Comparison of ENCODE assay signal across 13 cellular contexts in genomic region chr6:169620171-169621125, GRCh38.
DNase-seq lines count a peak whose midpoint lies in the region; FAIRE-seq and TF ChIP-seq lines count a peak whose summit lies in the region.
"Had no signal": no experiment of that assay in that cellular context is flagged by ENCODE, and none has a peak within 500 bp of the region (broad histone marks: within the 10 kb centered on the region; RNA-seq: fewer than 3 reads in every experiment).

No MANE protein-coding gene starts in this region.

- peak overlapping the region; percentile 82 for H2BK12ac ChIP-seq in H1 (ENCODE audit: low read depth, low read length)

- H2BK5ac ChIP-seq in H1 (ENCODE audit: low read depth, low read length), result peak overlapping the region; percentile 92; the same call in 1 of the 2 replicates

- peaks cover 7% of the 10 kb centered on the region for H3K23me2 ChIP-seq in H1 (ENCODE audit: low read depth, low read length)

- no peaks in the 10 kb centered on the region for H3K4me1 Mint-ChIP-seq in T-helper 2 cell treated with Interferon-gamma antibody and Interleukin-4, amounts not matched to agents 5 μg/mL and 100 μg/mL, for 36 hours (ENCODE audit: low read depth)

- no peak overlapping the region for H4K5ac ChIP-seq in H1 (ENCODE audit: insufficient read length, low read depth, low read length)

- no peak overlapping the region for H3K23ac ChIP-seq in H1 (ENCODE audit: insufficient read length)

- no peaks in the 10 kb centered on the region for H3K36me3 Mint-ChIP-seq in T-helper 2 cell treated with Interferon-gamma antibody and Interleukin-4, amounts not matched to agents 5 μg/mL and 100 μg/mL, for 36 hours (ENCODE audit: low read depth)

- peaks cover 4 to 16% (median 12%) of the 10 kb centered on the region in 4 experiments; a peak in 7 of 8 replicates for H3K36me3 ChIP-seq in H1 (ENCODE audit: control insufficient read depth in 2 of 4, insufficient read depth in 4 of 4, low read length in 3 of 4)
- peaks cover 4 to 19% (median 10%) of the 10 kb centered on the region in 4 donors for H3K36me3 ChIP-seq in esophagus muscularis mucosa

- no peaks in the 10 kb centered on the region for H3K27me3 Mint-ChIP-seq in T-helper 2 cell treated with Interferon-gamma antibody and Interleukin-4, amounts not matched to agents 5 μg/mL and 100 μg/mL, for 36 hours (ENCODE audit: low read depth)

- no peaks in the 10 kb centered on the region; a peak in 1 of 4 replicates for H3K9me3 ChIP-seq in H1 (ENCODE audit: insufficient read depth in 2 of 2, low read depth in 1 of 2, low read length in 1 of 2)
- no peaks in the 10 kb centered on the region for H3K9me3 ChIP-seq in esophagus muscularis mucosa

- TF ChIP-seq CTCF in AG10803 (conservative IDR thresholded peaks at IDR 0.05; ENCODE audit: low read length) (no peak), LNCaP clone FGC (IDR thresholded peaks at IDR 0.05; ENCODE audit: control insufficient read depth, extremely low read depth, insufficient read depth) (no peak), H1 (IDR thresholded peaks at IDR 0.05; ENCODE audit: control extremely low read depth in 1 of 3, insufficient read depth in 1 of 3, low read depth in 1 of 3, low read length in 3 of 3) (no peak), esophagus muscularis mucosa (IDR thresholded peaks at IDR 0.05) (no peak)

- H2BK20ac ChIP-seq in H1 (ENCODE audit: low read length), result 0 out of 2 replicates have a peak overlapping the region, but pooled peaks have one; percentile 76

- CTCF ChIA-PET in H1 (lab: Charles Lee; ENCODE audit: partially characterized antibody), result no interaction called here

- intact Hi-C loops in esophagus muscularis mucosa (cut with DNase I), result no loop called here

- H3K27ac ChIP-seq in H1 (ENCODE audit: low read depth, low read length) (no peak overlapping the region), esophagus muscularis mucosa (replicated peaks in 1 of 4) (no peak overlapping the region)
- H3K27ac ChIP-seq: VCaP had no signal

- no peak overlapping the region for H3K4ac ChIP-seq in H1 (replicated peaks; ENCODE audit: insufficient read length, low read depth, low read length)

- H2BK120ac ChIP-seq in H1 (replicated peaks; ENCODE audit: low read depth, low read length), result peak overlapping the region; percentile 73

- DNase-seq in AG10803 (ENCODE audit: low read depth) (peak; percentile 29), LNCaP clone FGC (ENCODE audit: low read depth) (peak; percentile 37), H1 (ENCODE audit: low read depth in 1 of 2, low spot score in 2 of 2) (no peak), kidney tubule cell (ENCODE audit: low spot score) (peak; percentile 20), NCI-H526 (lab: John Stamatoyannopoulos, UW) (no peak), cortex of kidney (lab: John Stamatoyannopoulos, UW) (no peak), esophagus muscularis mucosa (ENCODE audit: extremely low spot score) (no peak)
- no peak for DNase-seq in T-helper 2 cell treated with Interferon-gamma antibody and Interleukin-4, amounts not matched to agents 5 μg/mL and 100 μg/mL, for 36 hours (ENCODE audit: low spot score)
- DNase-seq: activated T-cell treated with anti-CD3 and anti-CD28 coated beads, Interleukin-2, amount 50 U/mL, for 1 hour; amygdala had no signal

- peaks cover 4% of the 10 kb centered on the region in 2 experiments; a peak in 2 of 4 replicates for H3K79me2 ChIP-seq in H1 (ENCODE audit: control insufficient read depth in 1 of 2, insufficient read depth in 2 of 2, low read length in 2 of 2)

- peak overlapping the region; percentile 87; the same call in 1 of the 2 replicates for H2AK5ac ChIP-seq in H1 (ENCODE audit: low read depth, low read length)

- no peak for TF ChIP-seq RAD21 in H1 (IDR thresholded peaks at IDR 0.05 in 1 of 2, conservative IDR thresholded peaks at IDR 0.05 in 1 of 2; ENCODE audit: low read depth in 2 of 2, low read length in 2 of 2)

- no peaks in the 10 kb centered on the region for H3K27me3 ChIP-seq in H1 (replicated peaks in 1 of 4; ENCODE audit: control insufficient read depth in 3 of 4, extremely low read depth in 1 of 4, insufficient read depth in 3 of 4, low read length in 3 of 4)
- H3K27me3 ChIP-seq in esophagus muscularis mucosa, result no peaks in the 10 kb centered on the region

- H3K79me1 ChIP-seq in H1 (ENCODE audit: low read depth, low read length), result peaks cover 5% of the 10 kb centered on the region

- no peak overlapping the region for H2AFZ ChIP-seq in H1 (ENCODE audit: low read length)

- H3K18ac ChIP-seq in H1 (ENCODE audit: extremely low read depth, low read length), result 0 out of 2 replicates have a peak overlapping the region, but pooled peaks have one; percentile 15

- TF ChIP-seq POLR2A in H1 (IDR thresholded peaks at IDR 0.05; ENCODE audit: control extremely low read depth in 1 of 2, low read depth in 2 of 2, low read length in 2 of 2), result no peak
- TF ChIP-seq POLR2A in esophagus muscularis mucosa (IDR thresholded peaks at IDR 0.05; ENCODE audit: low read depth), result no peak

- peaks cover 4 to 27% (median 24%) of the 10 kb centered on the region in 4 experiments for H3K4me1 ChIP-seq in H1 (replicated peaks in 1 of 4; ENCODE audit: control insufficient read depth in 3 of 4, insufficient read depth in 4 of 4, low read length in 3 of 4)
- H3K4me1 ChIP-seq in esophagus muscularis mucosa, result no peaks in the 10 kb centered on the region

- H4K91ac ChIP-seq in H1 (replicated peaks; ENCODE audit: insufficient read length, low read length), result peak overlapping the region; percentile 84

- no peak overlapping the region for H3K4me3 Mint-ChIP-seq in T-helper 2 cell treated with Interferon-gamma antibody and Interleukin-4, amounts not matched to agents 5 μg/mL and 100 μg/mL, for 36 hours

- H4K8ac ChIP-seq in H1 (ENCODE audit: extremely low read depth, insufficient read depth, low read length), result no peak overlapping the region

- H2BK15ac ChIP-seq in H1 (ENCODE audit: low read length), result no peak overlapping the region

- H3K56ac ChIP-seq in H1 (replicated peaks; ENCODE audit: insufficient read length, low read depth, low read length), result no peak overlapping the region

- WGBS in H1 (ENCODE audit: extremely low coverage in 1 of 2, insufficient coverage in 1 of 2, insufficient read length in 1 of 2, insufficient replicate concordance in 2 of 2, low coverage in 1 of 2, low lambda C conversion rate in 2 of 2, missing lambda C conversion rate in 1 of 2), 2 experiments, result 87% methylated on average over 10 of the region's 10 CpGs; no CpG with 5 or more reads in 1 of the 2 experiments
- WGBS in esophagus muscularis mucosa, result 76% methylated on average over 10 of the region's 10 CpGs

- peak overlapping the region; percentile 16 to 45; a peak in 2 of 4 replicates for H3K4me2 ChIP-seq in H1 (ENCODE audit: insufficient read depth in 1 of 2, low read depth in 2 of 2, low read length in 2 of 2)

- no peaks in the 10 kb centered on the region for H3K9me3 Mint-ChIP-seq in T-helper 2 cell treated with Interferon-gamma antibody and Interleukin-4, amounts not matched to agents 5 μg/mL and 100 μg/mL, for 36 hours

- TF ChIP-seq EP300 in H1 (IDR thresholded peaks at IDR 0.05; ENCODE audit: borderline replicate concordance in 1 of 2, low read depth in 2 of 2, low read length in 2 of 2) (no peak), esophagus muscularis mucosa (IDR thresholded peaks at IDR 0.05) (no peak)

- H3K27ac Mint-ChIP-seq in T-helper 2 cell treated with Interferon-gamma antibody and Interleukin-4, amounts not matched to agents 5 μg/mL and 100 μg/mL, for 36 hours, result no peak overlapping the region

- H3K4me3 ChIP-seq in AG10803 (ENCODE audit: low read length) (no peak overlapping the region), LNCaP clone FGC (ENCODE audit: low read depth, low read length) (no peak overlapping the region), H1 (ENCODE audit: extremely low read depth in 1 of 4, insufficient read depth in 2 of 4, low read depth in 3 of 4, low read length in 4 of 4) (peak overlapping the region in 1 of 4 experiments; percentile 35; a peak in 1 of 8 replicates), esophagus muscularis mucosa (no peak overlapping the region)

- no peak overlapping the region for H3K9ac ChIP-seq in H1 (replicated peaks in 1 of 4; ENCODE audit: extremely low read depth in 1 of 4, low read depth in 3 of 4, low read length in 3 of 4)

- no peak overlapping the region for H3K14ac ChIP-seq in H1 (ENCODE audit: insufficient read length)

- peaks cover 2 to 8% of the 10 kb centered on the region in 2 experiments for H4K20me1 ChIP-seq in H1 (replicated peaks in 1 of 2; ENCODE audit: control insufficient read depth in 1 of 2, insufficient read depth in 2 of 2, low read length in 2 of 2)

- POLR2A ChIA-PET in H1 (lab: Charles Lee; ENCODE audit: partially characterized antibody), result no interaction called here

- FAIRE-seq in H1 (lab: Jason Lieb, UNC), result no peak
- FAIRE-seq: endometrium, G401.6 had no signal

TF ChIP-seq in H1, 55 proteins besides CTCF, POLR2A, EP300 and RAD21:
- no peak for TF ChIP-seq HDAC2 (IDR thresholded peaks at IDR 0.05; ENCODE audit: borderline replicate concordance in 1 of 2, low read depth in 2 of 2, low read length in 2 of 2)
- no peak for TF ChIP-seq TCF12 (IDR thresholded peaks at IDR 0.05; ENCODE audit: low read depth, low read length)
- no peak for TF ChIP-seq FOSL1 (IDR thresholded peaks at IDR 0.05; ENCODE audit: insufficient read depth, low read depth, low read length)
- TF ChIP-seq CHD2 (IDR thresholded peaks at IDR 0.05; ENCODE audit: low read length), result no peak
- no peak for TF ChIP-seq SP1 (IDR thresholded peaks at IDR 0.05; ENCODE audit: low read depth, low read length)
- TF ChIP-seq SIN3A (conservative IDR thresholded peaks at IDR 0.05 in 1 of 2, IDR thresholded peaks at IDR 0.05 in 1 of 2; ENCODE audit: low read depth in 1 of 2, low read length in 2 of 2), result no peak

Comparison
In these comparisons a context has a peak if more than half of its experiments do, and no peak if none do; other contexts are left out.
1. DNase-seq: peak in AG10803 (single experiment), LNCaP clone FGC (single experiment) and kidney tubule cell (single experiment); none in H1 (0 of 2), NCI-H526 (0 of 2), T-helper 2 cell treated with Interferon-gamma antibody and Interleukin-4, amounts not matched to agents 5 μg/mL and 100 μg/mL, for 36 hours (single experiment), cortex of kidney (single experiment) and esophagus muscularis mucosa (single experiment).